In the genomic region with DNA sequence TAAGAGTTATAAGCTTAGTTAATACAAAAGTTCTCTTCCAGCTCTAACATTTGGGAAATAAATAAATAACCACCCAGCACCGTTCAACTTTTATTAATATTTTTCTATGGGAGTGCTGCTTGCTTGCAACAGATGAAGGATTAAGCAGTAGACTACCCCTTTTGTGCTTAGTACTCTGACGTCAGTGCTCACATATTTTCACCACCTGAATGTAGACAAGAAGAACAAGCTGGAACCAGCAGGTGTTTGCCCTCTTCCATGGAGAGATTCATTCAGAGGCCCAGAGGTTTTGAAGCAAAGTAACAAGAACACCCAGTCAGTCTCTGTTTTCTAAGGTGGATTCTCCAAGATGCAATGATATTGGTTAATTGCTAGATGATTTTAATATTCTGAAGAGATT, we compare ENCODE assay signal across 21 cellular contexts.
A peak's percentile ranks its signal among the peaks of the same experiment; 100 is the strongest.
DNase-seq lines count a peak whose midpoint lies in the region; ATAC-seq, FAIRE-seq and TF ChIP-seq lines count a peak whose summit lies in the region.
"Had no signal": no experiment of that assay in that cellular context is flagged by ENCODE, and none has a peak within 500 bp of the region (broad histone marks: within the 10 kb centered on the region; RNA-seq: fewer than 3 reads in every experiment).

No MANE protein-coding gene starts in this region.

- WGBS in HepG2 (ENCODE audit: low lambda C conversion rate): 0% methylated on average over 2 of the region's 2 CpGs
- 74% methylated on average over 2 of the region's 2 CpGs for WGBS in right lobe of liver (ENCODE audit: insufficient coverage, low coverage, low lambda C conversion rate, missing lambda C conversion rate)

- TF ChIP-seq POLR2A in HepG2 (IDR thresholded peaks at IDR 0.05; ENCODE audit: insufficient read depth in 1 of 2, low read depth in 2 of 2, low read length in 2 of 2): no peak
- TF ChIP-seq POLR2A in right lobe of liver (IDR thresholded peaks at IDR 0.05): no peak

- H3K4me2 ChIP-seq in HepG2 (ENCODE audit: low read depth, low read length): no peak overlapping the region
- no peak overlapping the region for H3K4me2 ChIP-seq in Karpas-422 (ENCODE audit: low read depth, low read length, poor library complexity, severe bottlenecking)
- H3K4me2 ChIP-seq: BLaER1 had no signal

- H3K27me3 Mint-ChIP-seq in mesothelial cell of epicardium (ENCODE audit: low read depth): no peaks in the 10 kb centered on the region
- H3K27me3 Mint-ChIP-seq: CD4-positive, alpha-beta memory T cell had no signal

- no TSS peak for BruUV-seq in HepG2 (replicated peaks; lab: Mats Ljungman, UMichigan)

- H3K36me3 ChIP-seq in HepG2 (replicated peaks in 1 of 2; ENCODE audit: control insufficient read depth in 1 of 2, insufficient read depth in 2 of 2, low read length in 2 of 2) (no peaks in the 10 kb centered on the region), right lobe of liver (no peaks in the 10 kb centered on the region), bronchial epithelial cell (ENCODE audit: control insufficient read depth, insufficient read depth, low read length) (no peaks in the 10 kb centered on the region), Karpas-422 (ENCODE audit: insufficient read depth, low read length) (no peaks in the 10 kb centered on the region)
- H3K36me3 ChIP-seq: BLaER1 had no signal

- TF ChIP-seq EP300 in HepG2 (IDR thresholded peaks at IDR 0.05; ENCODE audit: low read depth in 2 of 2, low read length in 2 of 2) (no peak), HepG2 (CRISPR knock-in tag; IDR thresholded peaks at IDR 0.05; ENCODE audit: borderline replicate concordance) (no peak)

- no peak for ATAC-seq in HepG2
- no peak for ATAC-seq in right lobe of liver
- ATAC-seq: GM12878, HCT116 had no signal

- peaks cover 18% of the 10 kb centered on the region; the same call in 1 of the 2 replicates for H3K4me1 ChIP-seq in HepG2 (ENCODE audit: insufficient read depth, low read length)
- no peaks in the 10 kb centered on the region for H3K4me1 ChIP-seq in right lobe of liver
- no peaks in the 10 kb centered on the region for H3K4me1 ChIP-seq in Karpas-422 (ENCODE audit: low read length)
- H3K4me1 ChIP-seq: BLaER1 had no signal

- peaks cover 23% of the 10 kb centered on the region for H3K4me1 Mint-ChIP-seq in mesothelial cell of epicardium
- H3K4me1 Mint-ChIP-seq: CD14-positive monocyte; CD4-positive, alpha-beta memory T cell had no signal

- no peak for TF ChIP-seq RAD21 in HepG2 (CRISPR knock-in tag; IDR thresholded peaks at IDR 0.05)

- H3K27ac ChIP-seq in HepG2 (ENCODE audit: extremely low read length, insufficient read depth, low read length) (no peak overlapping the region), right lobe of liver (no peak overlapping the region), Karpas-422 (ENCODE audit: low read length) (no peak overlapping the region)
- H3K27ac ChIP-seq: BLaER1, HL-60 had no signal

- H3K9ac ChIP-seq in HepG2 (ENCODE audit: insufficient read depth, low read depth, low read length) (no peak overlapping the region), Karpas-422 (ENCODE audit: low read length) (no peak overlapping the region)
- H3K9ac ChIP-seq: BLaER1 had no signal

- H3K36me3 Mint-ChIP-seq in mesothelial cell of epicardium: no peaks in the 10 kb centered on the region
- H3K36me3 Mint-ChIP-seq: CD14-positive monocyte; CD4-positive, alpha-beta memory T cell had no signal

- CTCF ChIA-PET in HepG2 (lab: Yijun Ruan, JAX; ENCODE audit: low intra/inter-chr PET ratio, low total read pairs): no interaction called here

- peak overlapping the region; percentile 23 for H3K27ac Mint-ChIP-seq in mesothelial cell of epicardium
- H3K27ac Mint-ChIP-seq: CD14-positive monocyte; CD4-positive, alpha-beta memory T cell; HFFc6 had no signal

- H2AFZ ChIP-seq in HepG2 (ENCODE audit: low read length): no peak overlapping the region
- H2AFZ ChIP-seq in Karpas-422 (ENCODE audit: low read length): no peak overlapping the region

- H3K4me3 Mint-ChIP-seq in mesothelial cell of epicardium: no peak overlapping the region
- H3K4me3 Mint-ChIP-seq: CD14-positive monocyte; CD4-positive, alpha-beta memory T cell; HFFc6 had no signal

- POLR2A ChIA-PET in HepG2 (lab: Yijun Ruan, JAX): no interaction called here

- intact Hi-C loops in HepG2 (cut with micrococcal nuclease; ENCODE audit: unreplicated experiment): loop anchor here (2.0 kb wide), 1 partner anchor 75 kb away; no protein-coding TSS in a partner anchor
- intact Hi-C loops in right lobe of liver (cut with DNase I): no loop called here

- H4K20me1 ChIP-seq in HepG2 (ENCODE audit: insufficient read depth, low read length) (no peaks in the 10 kb centered on the region), Karpas-422 (ENCODE audit: insufficient read depth, low read depth, low read length) (no peaks in the 10 kb centered on the region)
- H4K20me1 ChIP-seq: BLaER1 had no signal

- H3K9me2 ChIP-seq in Karpas-422 (replicated peaks; ENCODE audit: insufficient read depth, low read length): no peaks in the 10 kb centered on the region

- FAIRE-seq in HepG2 (lab: Jason Lieb, UNC) (no peak), bronchial epithelial cell (lab: Jason Lieb, UNC) (no peak)
- FAIRE-seq: GM12878, HTR-8/SVneo had no signal

- in situ Hi-C loops in HepG2 (cut with HindIII; ENCODE audit: extremely low pct_ligation_motif_present, low pct_unique_long_range_greater_than_20kb): no loop called here

- no peak overlapping the region for H3K4me3 ChIP-seq in HepG2 (replicated peaks in 1 of 3; ENCODE audit: insufficient read depth in 1 of 3, low read depth in 2 of 3, low read length in 3 of 3)
- no peak overlapping the region for H3K4me3 ChIP-seq in right lobe of liver
- no peak overlapping the region for H3K4me3 ChIP-seq in bronchial epithelial cell (ENCODE audit: low read depth, low read length)
- H3K4me3 ChIP-seq in Karpas-422 (ENCODE audit: low read length): no peak overlapping the region
- H3K4me3 ChIP-seq: BLaER1, GM12878 had no signal

- TF ChIP-seq CTCF in HepG2 (CRISPR knock-in tag; IDR thresholded peaks at IDR 0.05) (no peak), right lobe of liver (IDR thresholded peaks at IDR 0.05) (no peak), bronchial epithelial cell (IDR thresholded peaks at IDR 0.05; ENCODE audit: insufficient read depth, low read length, severe bottlenecking) (no peak), mesothelial cell of epicardium (IDR thresholded peaks at IDR 0.05; ENCODE audit: unreplicated experiment) (no peak)

- H3K27me3 ChIP-seq in HepG2 (ENCODE audit: control insufficient read depth in 1 of 2, insufficient read depth in 2 of 2, low read length in 2 of 2) (no peaks in the 10 kb centered on the region), right lobe of liver (no peaks in the 10 kb centered on the region), bronchial epithelial cell (ENCODE audit: control insufficient read depth, insufficient read depth, low read length) (no peaks in the 10 kb centered on the region), Karpas-422 (ENCODE audit: low read length) (no peaks in the 10 kb centered on the region)
- H3K27me3 ChIP-seq: BLaER1 had no signal

- H3K9me3 ChIP-seq in HepG2 (ENCODE audit: low read length) (no peaks in the 10 kb centered on the region), right lobe of liver (no peaks in the 10 kb centered on the region), Karpas-422 (ENCODE audit: low read length) (no peaks in the 10 kb centered on the region)
- H3K9me3 ChIP-seq: BLaER1 had no signal

- H3K9me3 Mint-ChIP-seq in mesothelial cell of epicardium: peaks cover 9% of the 10 kb centered on the region
- H3K9me3 Mint-ChIP-seq: HFFc6 had no signal

- DNase-seq in HepG2 (ENCODE audit: low spot score) (no peak), right lobe of liver (no peak), bronchial epithelial cell (ENCODE audit: low read depth) (peak; percentile 77), mesothelial cell of epicardium (ENCODE audit: low spot score in 2 of 2, unreplicated experiment in 2 of 2) (no peak), Karpas-422 (no peak), ureter (ENCODE audit: low spot score) (no peak)
- no peak for DNase-seq in activated T-cell treated with anti-CD3 and anti-CD28 coated beads, Interleukin-2, amount 50 U/mL, for 48 hours
- DNase-seq: 8988T; CD4-positive, alpha-beta memory T cell; DMS153; DND-41; EL; GOT3; H7; HFFc6 had no signal

- H3K79me2 ChIP-seq in HepG2 (ENCODE audit: insufficient read depth, low read length) (no peaks in the 10 kb centered on the region), Karpas-422 (ENCODE audit: low read length) (no peaks in the 10 kb centered on the region)

TF ChIP-seq in HepG2, 621 proteins besides CTCF, POLR2A, EP300 and RAD21 (continues in another document):
- TF ChIP-seq, protein P1, sequence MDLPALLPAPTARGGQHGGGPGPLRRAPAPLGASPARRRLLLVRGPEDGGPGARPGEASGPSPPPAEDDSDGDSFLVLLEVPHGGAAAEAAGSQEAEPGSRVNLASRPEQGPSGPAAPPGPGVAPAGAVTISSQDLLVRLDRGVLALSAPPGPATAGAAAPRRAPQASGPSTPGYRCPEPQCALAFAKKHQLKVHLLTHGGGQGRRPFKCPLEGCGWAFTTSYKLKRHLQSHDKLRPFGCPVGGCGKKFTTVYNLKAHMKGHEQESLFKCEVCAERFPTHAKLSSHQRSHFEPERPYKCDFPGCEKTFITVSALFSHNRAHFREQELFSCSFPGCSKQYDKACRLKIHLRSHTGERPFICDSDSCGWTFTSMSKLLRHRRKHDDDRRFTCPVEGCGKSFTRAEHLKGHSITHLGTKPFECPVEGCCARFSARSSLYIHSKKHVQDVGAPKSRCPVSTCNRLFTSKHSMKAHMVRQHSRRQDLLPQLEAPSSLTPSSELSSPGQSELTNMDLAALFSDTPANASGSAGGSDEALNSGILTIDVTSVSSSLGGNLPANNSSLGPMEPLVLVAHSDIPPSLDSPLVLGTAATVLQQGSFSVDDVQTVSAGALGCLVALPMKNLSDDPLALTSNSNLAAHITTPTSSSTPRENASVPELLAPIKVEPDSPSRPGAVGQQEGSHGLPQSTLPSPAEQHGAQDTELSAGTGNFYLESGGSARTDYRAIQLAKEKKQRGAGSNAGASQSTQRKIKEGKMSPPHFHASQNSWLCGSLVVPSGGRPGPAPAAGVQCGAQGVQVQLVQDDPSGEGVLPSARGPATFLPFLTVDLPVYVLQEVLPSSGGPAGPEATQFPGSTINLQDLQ (CRISPR knock-in tag; IDR thresholded peaks at IDR 0.05): no peak
- TF ChIP-seq, protein P2, sequence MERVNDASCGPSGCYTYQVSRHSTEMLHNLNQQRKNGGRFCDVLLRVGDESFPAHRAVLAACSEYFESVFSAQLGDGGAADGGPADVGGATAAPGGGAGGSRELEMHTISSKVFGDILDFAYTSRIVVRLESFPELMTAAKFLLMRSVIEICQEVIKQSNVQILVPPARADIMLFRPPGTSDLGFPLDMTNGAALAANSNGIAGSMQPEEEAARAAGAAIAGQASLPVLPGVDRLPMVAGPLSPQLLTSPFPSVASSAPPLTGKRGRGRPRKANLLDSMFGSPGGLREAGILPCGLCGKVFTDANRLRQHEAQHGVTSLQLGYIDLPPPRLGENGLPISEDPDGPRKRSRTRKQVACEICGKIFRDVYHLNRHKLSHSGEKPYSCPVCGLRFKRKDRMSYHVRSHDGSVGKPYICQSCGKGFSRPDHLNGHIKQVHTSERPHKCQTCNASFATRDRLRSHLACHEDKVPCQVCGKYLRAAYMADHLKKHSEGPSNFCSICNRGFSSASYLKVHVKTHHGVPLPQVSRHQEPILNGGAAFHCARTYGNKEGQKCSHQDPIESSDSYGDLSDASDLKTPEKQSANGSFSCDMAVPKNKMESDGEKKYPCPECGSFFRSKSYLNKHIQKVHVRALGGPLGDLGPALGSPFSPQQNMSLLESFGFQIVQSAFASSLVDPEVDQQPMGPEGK (CRISPR knock-in tag; IDR thresholded peaks at IDR 0.05): no peak
